In genomic region chr15:71422530-71423259, GRCh38 we compare ENCODE assay signal across 16 cellular contexts.
"Had no signal": no experiment of that assay in that cellular context is flagged by ENCODE, and none has a peak within 500 bp of the region (broad histone marks: within the 10 kb centered on the region; RNA-seq: fewer than 3 reads in every experiment).

No MANE protein-coding gene starts in this region.

- H3K4me1 Mint-ChIP-seq: endodermal cell had no signal

- H3K9me3 Mint-ChIP-seq: endodermal cell, type B pancreatic cell had no signal

- H3K36me3 Mint-ChIP-seq: naive thymus-derived CD8-positive, alpha-beta T cell had no signal

- H3K27ac ChIP-seq: coronary artery, foreskin keratinocyte, neutrophil had no signal

- H3K36me3 ChIP-seq: neutrophil had no signal

- DNase-seq: effector CD4-positive, alpha-beta T cell; endodermal cell; erythroblast; foreskin keratinocyte; head of caudate nucleus; kidney; left colon; mammary epithelial cell; naive thymus-derived CD8-positive, alpha-beta T cell; posterior cingulate gyrus; small intestine; stimulated activated CD4-positive, alpha-beta T cell treated with anti-CD3 and anti-CD28 coated beads, Interleukin-12 subunit alpha, Interleukin-12 subunit beta, amount 100 ng/mL, for 4 hours; stimulated activated naive CD4-positive, alpha-beta T cell treated with Interleukin-2 at 50 U/mL for 16 hours had no signal

- H3K4me1 ChIP-seq: foreskin keratinocyte had no signal

- H3K27ac Mint-ChIP-seq: endodermal cell; naive thymus-derived CD8-positive, alpha-beta T cell; type B pancreatic cell had no signal

- ATAC-seq: foreskin keratinocyte; left colon; naive thymus-derived CD8-positive, alpha-beta T cell had no signal

- H3K4me3 ChIP-seq: coronary artery had no signal

- H3K27me3 Mint-ChIP-seq: type B pancreatic cell had no signal

- H3K27me3 ChIP-seq: foreskin keratinocyte had no signal

- H3K9me3 ChIP-seq: neutrophil had no signal

- H3K4me3 Mint-ChIP-seq: endodermal cell; naive thymus-derived CD8-positive, alpha-beta T cell; type B pancreatic cell had no signal
